Comparison of ENCODE assay signal across 10 cellular contexts in genomic region chr10:104297697-104298660, GRCh38. TPM values are rescaled to one million over a fixed set of nuclear protein-coding genes. Genes with fewer than 3 reads are reported as not detected.
DNase-seq lines count a peak whose midpoint lies in the region; ATAC-seq and TF ChIP-seq lines count a peak whose summit lies in the region.
"Had no signal": no experiment of that assay in that cellular context is flagged by ENCODE, and none has a peak within 500 bp of the region (broad histone marks: within the 10 kb centered on the region; RNA-seq: fewer than 3 reads in every experiment).

No MANE protein-coding gene starts in this region.

- no peak overlapping the region for H3K4me3 ChIP-seq in prostate gland

- DNase-seq in NCI-H2227 (lab: John Stamatoyannopoulos, UW; ENCODE audit: unreplicated experiment) (peak; percentile 3), NCI-H2227 treated with DMSO at 0.1 percent for 48 hours (lab: John Stamatoyannopoulos, UW) (no peak), OCI-M1 (lab: John Stamatoyannopoulos, UW) (peak; percentile 57), endothelial cell (ENCODE audit: low spot score) (peak; percentile 83), prostate gland (ENCODE audit: low spot score) (no peak), NCI-H526 treated with DMSO at 0.1 percent for 48 hours (lab: John Stamatoyannopoulos, UW) (no peak), NCI-H146 (lab: John Stamatoyannopoulos, UW) (no peak)

- H3K4me1 Mint-ChIP-seq in endothelial cell (ENCODE audit: unreplicated experiment): peaks cover 7% of the 10 kb centered on the region

- 65% methylated on average over 17 of the region's 17 CpGs for WGBS in prostate gland

- no peaks in the 10 kb centered on the region for H3K9me3 ChIP-seq in prostate gland

- H3K4me3 Mint-ChIP-seq in endothelial cell (ENCODE audit: unreplicated experiment): no peak overlapping the region
- H3K4me3 Mint-ChIP-seq: CD4-positive, CD25-positive, alpha-beta regulatory T cell; central memory CD8-positive, alpha-beta T cell had no signal

- no peak for ATAC-seq in GM21717 (IDR thresholded peaks at IDR 0.05; ENCODE audit: unreplicated experiment)

- H3K27me3 ChIP-seq in prostate gland (replicated peaks; ENCODE audit: insufficient read depth): no peaks in the 10 kb centered on the region

- intact Hi-C loops in prostate gland (cut with DNase I): no loop called here

- H3K36me3 ChIP-seq in prostate gland: no peaks in the 10 kb centered on the region

- H3K27ac ChIP-seq in prostate gland: peak overlapping the region; percentile 28 to 78

- no peak overlapping the region for H3K27ac Mint-ChIP-seq in endothelial cell (ENCODE audit: unreplicated experiment)

- peaks cover 3% of the 10 kb centered on the region for H3K27me3 Mint-ChIP-seq in endothelial cell (ENCODE audit: unreplicated experiment)
- H3K27me3 Mint-ChIP-seq: central memory CD8-positive, alpha-beta T cell had no signal

- TF ChIP-seq POLR2A in prostate gland (IDR thresholded peaks at IDR 0.05): no peak

- H3K4me1 ChIP-seq in prostate gland (replicated peaks): peaks cover 13% of the 10 kb centered on the region

- peaks cover 1% of the 10 kb centered on the region for H3K9me3 Mint-ChIP-seq in endothelial cell (ENCODE audit: unreplicated experiment)
- H3K9me3 Mint-ChIP-seq: CD4-positive, CD25-positive, alpha-beta regulatory T cell; central memory CD8-positive, alpha-beta T cell had no signal

- H3K36me3 Mint-ChIP-seq in endothelial cell (ENCODE audit: low read depth, unreplicated experiment): peaks cover under 1% of the 10 kb centered on the region
- H3K36me3 Mint-ChIP-seq: CD4-positive, CD25-positive, alpha-beta regulatory T cell had no signal

- peak; percentile 65 for TF ChIP-seq CTCF in endothelial cell (IDR thresholded peaks at IDR 0.05; ENCODE audit: unreplicated experiment)
- peak in 1 of 4 experiments; percentile 20 for TF ChIP-seq CTCF in prostate gland (IDR thresholded peaks at IDR 0.05)

RNA-seq across cellular contexts. Expression of gene GSTO2, which starts 29.0 kb away (rescaled TPM):
- total RNA-seq in endothelial cell (ENCODE audit: unreplicated experiment): 5.9 TPM
- total RNA-seq in prostate gland: 10 to 100 TPM; 18.1 to 37.3 TPM

RNA-seq across cellular contexts. Expression of gene ITPRIP, which starts 40.3 kb away (rescaled TPM):
- 16.3 TPM for total RNA-seq in endothelial cell (ENCODE audit: unreplicated experiment)
- 10 to 100 TPM; 12.5 to 35.8 TPM for total RNA-seq in prostate gland

RNA-seq across cellular contexts. Expression of gene GSTO1, which starts 43.3 kb away (rescaled TPM):
- 121 TPM for total RNA-seq in endothelial cell (ENCODE audit: unreplicated experiment)
- 10 to 100 TPM; 46.8 to 91.8 TPM for total RNA-seq in prostate gland

RNA-seq across cellular contexts. Expression of gene CFAP58, which starts 55.7 kb away (rescaled TPM):
- total RNA-seq in endothelial cell (ENCODE audit: unreplicated experiment) (0.28 TPM), prostate gland (1 to 10 TPM in 1 of 2 donors, under 1 TPM in 1; 0.05 to 1.9 TPM)
- total RNA-seq: CD4-positive, CD25-positive, alpha-beta regulatory T cell had no signal

Comparison
In these comparisons a context has a peak if more than half of its experiments do, and no peak if none do; other contexts are left out.
1. DNase-seq: peak in NCI-H2227 (single experiment), OCI-M1 (single experiment) and endothelial cell (single experiment); none in NCI-H2227 treated with DMSO at 0.1 percent for 48 hours (single experiment), prostate gland (single experiment), NCI-H526 treated with DMSO at 0.1 percent for 48 hours (single experiment) and NCI-H146 (single experiment).